21 cellular contexts compared by ENCODE assay signal in the genomic region with DNA sequence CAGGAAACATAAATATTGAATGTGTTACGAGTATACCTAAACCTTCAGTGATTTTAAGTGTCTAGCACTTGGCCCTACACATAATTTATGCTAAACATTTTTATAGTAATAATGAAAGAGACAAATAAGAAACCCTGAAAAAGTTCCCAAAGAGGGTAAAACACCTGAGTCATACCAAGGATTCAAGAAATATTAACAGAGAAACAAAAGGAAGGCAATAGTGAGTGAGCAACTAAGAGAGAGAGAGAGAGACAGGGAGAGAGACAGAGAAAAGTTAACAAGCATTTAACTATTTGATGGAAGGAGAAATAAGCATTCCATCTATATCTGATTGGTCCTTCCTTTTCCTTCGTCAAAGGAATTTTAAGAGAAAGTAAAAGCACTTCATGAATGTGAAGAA.
"Had no signal": no experiment of that assay in that cellular context is flagged by ENCODE, and none has a peak within 500 bp of the region (broad histone marks: within the 10 kb centered on the region; RNA-seq: fewer than 3 reads in every experiment).

No MANE protein-coding gene starts in this region.

- H2AFZ ChIP-seq: PC-9 had no signal

- H3K4me1 ChIP-seq: Peyer's patch, SJCRH30 had no signal

- H3K4me2 ChIP-seq: PC-9 had no signal

- ATAC-seq: Right ventricle myocardium inferior had no signal

- H3K27me3 ChIP-seq: Peyer's patch, SJCRH30 had no signal

- DNase-seq: KBM-7, MM.1S, NCI-H1092 treated with DMSO at 0.1 percent for 48 hours, NCI-H1436, NCI-H187, NCI-H2029, NCI-H2081 treated with DMSO at 0.1 percent for 48 hours, NCI-H2171, NCI-H226, NCI-H446, NCI-H510A, NCI-H524 treated with DMSO at 0.1 percent for 48 hours, NCI-H69, NCI-H774, OCI-M1, PC-9, Peyer's patch, SHP77 treated with DMSO at 0.1 percent for 48 hours, SJCRH30 had no signal

- H3K27ac ChIP-seq: PC-9, Peyer's patch, SJCRH30, SK-N-MC had no signal

- H3K9me3 ChIP-seq: Peyer's patch, SJCRH30 had no signal

- H3K4me3 ChIP-seq: PC-9, Peyer's patch, SJCRH30, SK-N-MC had no signal

- H3K36me3 ChIP-seq: Peyer's patch, SJCRH30 had no signal
